28 cellular contexts compared by ENCODE assay signal in the genomic region with DNA sequence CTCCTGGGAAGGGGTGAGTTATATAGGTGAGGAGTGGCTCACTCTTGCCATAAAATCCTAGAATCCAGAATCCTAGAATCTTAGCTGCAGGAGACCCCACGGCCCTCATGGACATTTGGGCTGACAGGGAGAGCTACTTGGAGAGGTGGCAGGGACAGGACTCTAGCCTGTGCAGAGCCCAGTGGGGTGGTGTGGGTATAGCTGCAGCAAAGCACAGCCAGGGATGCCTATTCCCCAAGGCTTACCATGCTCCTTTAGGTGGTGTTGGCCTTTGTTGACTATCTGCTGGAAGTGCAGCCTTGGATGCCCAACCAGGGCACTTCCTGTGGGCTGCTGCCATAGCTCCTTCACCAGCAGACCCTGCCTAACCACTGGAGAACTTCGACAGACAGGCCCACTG.
"Had no signal": no experiment of that assay in that cellular context is flagged by ENCODE, and none has a peak within 500 bp of the region (broad histone marks: within the 10 kb centered on the region; RNA-seq: fewer than 3 reads in every experiment).

No MANE protein-coding gene starts in this region.

- H3K36me3 ChIP-seq: adrenal gland, colonic mucosa, gastrocnemius medialis, heart left ventricle had no signal

- H3K27me3 ChIP-seq: body of pancreas, colonic mucosa, foreskin keratinocyte, gastrocnemius medialis had no signal

- ATAC-seq: activated CD4-positive, alpha-beta T cell treated with anti-CD3 and anti-CD28 coated beads for 36 hours; activated CD8-positive, alpha-beta memory T cell treated with anti-CD3 and anti-CD28 coated beads, Interleukin-2, amount 10 ng/mL, durations not matched to agents 7 days and 5 days; activated CD8-positive, alpha-beta T cell treated with anti-CD3 and anti-CD28 coated beads, Interleukin-2, amount 10 ng/mL, durations not matched to agents 7 days and 5 days; body of pancreas; esophagus mucosa; foreskin keratinocyte; gastrocnemius medialis had no signal

- H3K4me1 ChIP-seq: adrenal gland, body of pancreas, colonic mucosa, foreskin keratinocyte, gastrocnemius medialis had no signal

- H3K9me3 ChIP-seq: adrenal gland, body of pancreas, colonic mucosa, gastrocnemius medialis had no signal

- H3K27ac ChIP-seq: adrenal gland, body of pancreas, colonic mucosa, foreskin keratinocyte, gastrocnemius medialis had no signal

- DNase-seq: activated CD4-positive, alpha-beta memory T cell treated with anti-CD3 and anti-CD28 coated beads for 36 hours; activated CD4-positive, alpha-beta T cell treated with anti-CD3 and anti-CD28 coated beads for 36 hours; activated CD4-positive, alpha-beta T cell treated with anti-CD3 and anti-CD28 coated beads, Interleukin-2, amount 10 ng/mL, durations not matched to agents 24 days and 14 days; activated CD4-positive, CD25-positive, alpha-beta regulatory T cell; activated CD4-positive, CD25-positive, alpha-beta regulatory T cell treated with anti-CD3 and anti-CD28 coated beads, Interleukin-2, amount 50 U/mL, for 72 hours; activated CD8-positive, alpha-beta memory T cell treated with anti-CD3 and anti-CD28 coated beads, Interleukin-2, amount 10 ng/mL, durations not matched to agents 7 days and 5 days; activated CD8-positive, alpha-beta memory T cell treated with anti-CD3 and anti-CD28 coated beads, Interleukin-2, amount 50 U/mL, for 4 hours; activated CD8-positive, alpha-beta T cell treated with anti-CD3 and anti-CD28 coated beads, Interleukin-2, amount 10 ng/mL, durations not matched to agents 7 days and 5 days; activated effector memory CD4-positive, alpha-beta T cell treated with anti-CD3 and anti-CD28 coated beads, Interleukin-2, amount 50 U/mL, for 16 hours; activated naive CD4-positive, alpha-beta T cell treated with anti-CD3 and anti-CD28 coated beads for 36 hours; activated naive CD8-positive, alpha-beta T cell treated with anti-CD3 and anti-CD28 coated beads for 36 hours; activated naive CD8-positive, alpha-beta T cell treated with anti-CD3 and anti-CD28 coated beads, Interleukin-2, amount 50 U/mL, for 24 hours; activated T-cell treated with anti-CD3 and anti-CD28 coated beads, Interleukin-2, amount 50 U/mL, for 1 hour; activated T-cell treated with anti-CD3 and anti-CD28 coated beads, Interleukin-2, amount 50 U/mL, for 48 hours; adrenal gland; amygdala; aorta; central memory CD4-positive, alpha-beta T cell; cerebellar nuclear complex; colonic mucosa; effector CD8-positive, alpha-beta T cell; foreskin keratinocyte; gastrocnemius medialis; glutamatergic neuron; T-helper 2 cell had no signal

- H3K4me3 ChIP-seq: adrenal gland, body of pancreas, colonic mucosa, gastrocnemius medialis, heart left ventricle had no signal
